In the genomic region with DNA sequence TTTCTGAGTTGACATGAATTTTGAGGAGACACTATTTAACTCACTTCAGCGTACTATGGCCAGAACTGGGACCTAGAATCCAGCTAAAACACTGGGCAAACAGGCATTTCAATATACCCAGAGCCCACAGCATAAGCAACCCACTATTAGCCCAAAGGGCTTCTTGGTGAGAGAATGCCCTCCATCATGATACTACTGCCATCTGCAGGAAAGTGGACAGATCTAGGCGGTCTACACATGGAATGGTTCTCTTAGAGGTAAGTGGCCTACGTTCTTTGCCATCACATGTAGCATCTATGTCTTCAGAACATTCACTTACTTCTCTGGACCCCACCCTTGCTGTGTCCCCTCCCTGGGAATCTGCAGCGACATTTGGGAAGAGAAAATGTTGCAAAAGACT, we compare ENCODE assay signal across 14 cellular contexts.
A peak's percentile ranks its signal among the peaks of the same experiment; 100 is the strongest.
DNase-seq lines count a peak whose midpoint lies in the region; ATAC-seq and TF ChIP-seq lines count a peak whose summit lies in the region.
"Had no signal": no experiment of that assay in that cellular context is flagged by ENCODE, and none has a peak within 500 bp of the region (broad histone marks: within the 10 kb centered on the region; RNA-seq: fewer than 3 reads in every experiment).

No MANE protein-coding gene starts in this region.

- peaks cover 0 to 5% (median 4%) of the 10 kb centered on the region in 3 donors for H3K9me3 Mint-ChIP-seq in T-cell
- H3K9me3 Mint-ChIP-seq: nephron had no signal

- H3K4me3 Mint-ChIP-seq in T-cell: no peak overlapping the region
- H3K4me3 Mint-ChIP-seq: immature natural killer cell, nephron had no signal

- H3K27ac ChIP-seq in A673 (ENCODE audit: low read depth, low read length, poor library complexity, severe bottlenecking) (no peak overlapping the region), hepatocyte (no peak overlapping the region)
- H3K27ac ChIP-seq: esophagus muscularis mucosa, spleen had no signal

- H3K27me3 ChIP-seq in A673 (replicated peaks; ENCODE audit: insufficient read depth, low read depth, low read length, poor library complexity) (no peaks in the 10 kb centered on the region), NT2/D1 (ENCODE audit: insufficient read depth, insufficient read length) (no peaks in the 10 kb centered on the region), hepatocyte (no peaks in the 10 kb centered on the region)
- H3K27me3 ChIP-seq: esophagus muscularis mucosa had no signal

- POLR2A ChIA-PET in A673 (lab: Charles Lee; ENCODE audit: low non-redundant PET) (no interaction called here), T-cell (lab: Charles Lee) (no interaction called here)

- no peaks in the 10 kb centered on the region for H4K20me1 ChIP-seq in hepatocyte (ENCODE audit: insufficient read depth, poor library complexity, severe bottlenecking)

- H3K4me1 ChIP-seq in A673 (ENCODE audit: insufficient read depth, low read length, poor library complexity, severe bottlenecking) (peaks cover 47% of the 10 kb centered on the region), NT2/D1 (ENCODE audit: insufficient read depth, insufficient read length) (no peaks in the 10 kb centered on the region), hepatocyte (ENCODE audit: insufficient read depth) (no peaks in the 10 kb centered on the region)
- H3K4me1 ChIP-seq: spleen had no signal

- H3K4me3 ChIP-seq in A673 (ENCODE audit: low read depth, low read length, poor library complexity, severe bottlenecking) (no peak overlapping the region), GM12864 (ENCODE audit: low read depth, low read length) (no peak overlapping the region), NT2/D1 (ENCODE audit: insufficient read length, low read depth) (no peak overlapping the region), hepatocyte (no peak overlapping the region)
- H3K4me3 ChIP-seq: esophagus muscularis mucosa, spleen had no signal

- H3K36me3 ChIP-seq in A673 (ENCODE audit: insufficient read depth, low read length, poor library complexity, severe bottlenecking) (no peaks in the 10 kb centered on the region), NT2/D1 (ENCODE audit: insufficient read depth, insufficient read length, low read length) (no peaks in the 10 kb centered on the region), hepatocyte (replicated peaks; ENCODE audit: insufficient read depth, low read depth) (no peaks in the 10 kb centered on the region)
- H3K36me3 ChIP-seq: esophagus muscularis mucosa, spleen had no signal

- no peak overlapping the region for H3K27ac Mint-ChIP-seq in T-cell
- H3K27ac Mint-ChIP-seq: immature natural killer cell, nephron had no signal

- H3K4me1 Mint-ChIP-seq in T-cell: no peaks in the 10 kb centered on the region
- H3K4me1 Mint-ChIP-seq: immature natural killer cell had no signal

- no peak overlapping the region for H2AFZ ChIP-seq in hepatocyte

- ATAC-seq in T-cell (replicated peaks in 1 of 4) (no peak), HG03469 (IDR thresholded peaks at IDR 0.05; ENCODE audit: unreplicated experiment) (no peak)

- CTCF ChIA-PET in A673 (lab: Charles Lee) (interaction anchor here (0.6 to 1.8 kb wide), 4 partner anchors 85 to 249 kb away, joined by 3 to 4 read pairs (median 3); no protein-coding TSS in a partner anchor), T-cell (lab: Charles Lee) (no interaction called here)

- no peak overlapping the region for H3K4me2 ChIP-seq in hepatocyte

- DNase-seq in A673 (ENCODE audit: low spot score) (peak; percentile 77), GM12864 (ENCODE audit: low read depth) (no peak), NT2/D1 (ENCODE audit: low read depth, low spot score) (peak; percentile 15), hepatocyte (ENCODE audit: low spot score) (peak; percentile 22), SHP77 treated with DMSO at 0.1 percent for 48 hours (lab: John Stamatoyannopoulos, UW) (no peak), NCI-H226 (no peak), T-cell (no peak)
- DNase-seq: C1 segment of cervical spinal cord, immature natural killer cell, KG1, spleen had no signal

- no peaks in the 10 kb centered on the region for H3K27me3 Mint-ChIP-seq in T-cell

- H3K79me2 ChIP-seq in hepatocyte: no peaks in the 10 kb centered on the region

- no TSS peak for BruUV-seq in A673 (replicated peaks; lab: Mats Ljungman, UMichigan)

- WGBS in hepatocyte (ENCODE audit: low lambda C conversion rate, missing lambda C conversion rate): 78% methylated on average over 4 of the region's 4 CpGs

- H3K9me2 ChIP-seq in hepatocyte (replicated peaks; ENCODE audit: insufficient read depth): no peaks in the 10 kb centered on the region

- no peak overlapping the region for H3K9ac ChIP-seq in NT2/D1 (ENCODE audit: insufficient read length, low read depth)

- H3K36me3 Mint-ChIP-seq in T-cell: no peaks in the 10 kb centered on the region
- H3K36me3 Mint-ChIP-seq: immature natural killer cell had no signal

- TF ChIP-seq CTCF in A673 (conservative IDR thresholded peaks at IDR 0.05; ENCODE audit: low read depth, low read length) (peak; percentile 67), GM12864 (IDR thresholded peaks at IDR 0.05; ENCODE audit: low read depth, low read length, missing control alignments) (peak; percentile 16), hepatocyte (IDR thresholded peaks at IDR 0.05; ENCODE audit: poor library complexity) (peak; percentile 32)

- H3K9me3 ChIP-seq in A673 (ENCODE audit: low read depth, low read length, poor library complexity, severe bottlenecking): no peaks in the 10 kb centered on the region
- no peaks in the 10 kb centered on the region for H3K9me3 ChIP-seq in NT2/D1 (ENCODE audit: insufficient read depth, low read length)
- no peaks in the 10 kb centered on the region for H3K9me3 ChIP-seq in hepatocyte (ENCODE audit: low read depth)
- H3K9me3 ChIP-seq: esophagus muscularis mucosa, spleen had no signal

- intact Hi-C loops in A673 (cut with micrococcal nuclease; ENCODE audit: unreplicated experiment): loop anchor here (1.0 to 5.0 kb wide), 5 partner anchors 53 to 293 kb away; no protein-coding TSS in a partner anchor

Comparison
In these comparisons a context has a peak if more than half of its experiments do, and no peak if none do; other contexts are left out.
1. DNase-seq: peak in A673 (single experiment), NT2/D1 (single experiment) and hepatocyte (single experiment); none in GM12864 (single experiment), SHP77 treated with DMSO at 0.1 percent for 48 hours (single experiment), NCI-H226 (single experiment) and T-cell (0 of 34).
2. CTCF ChIP-seq: peak in every context shown above with its lines; median percentile 67 in A673; 32 in hepatocyte; 16 in GM12864.